In genomic region chr5:73754254-73754653, GRCh38 we compare ENCODE assay signal across 9 cellular contexts.
"Had no signal": no experiment of that assay in that cellular context is flagged by ENCODE, and none has a peak within 500 bp of the region (broad histone marks: within the 10 kb centered on the region; RNA-seq: fewer than 3 reads in every experiment).

No MANE protein-coding gene starts in this region.

- H3K4me2 ChIP-seq: KMS-11 had no signal

- H3K36me3 Mint-ChIP-seq: IgD-negative memory B cell had no signal

- H3K9me3 ChIP-seq: HAP-1 had no signal

- H3K4me3 Mint-ChIP-seq: IgD-negative memory B cell had no signal

- H3K36me3 ChIP-seq: HAP-1 had no signal

- H3K27ac ChIP-seq: GM23248, HL-60, KMS-11 had no signal

- H3K4me3 ChIP-seq: GM23248, HAP-1 had no signal

- ATAC-seq: HCT116 had no signal

- H2AFZ ChIP-seq: GM23248 had no signal

- DNase-seq: GM23248, GOT3, H7, KBM-7 had no signal

- H3K4me1 ChIP-seq: HAP-1 had no signal

- H3K9ac ChIP-seq: GM23248, KMS-11 had no signal
